In the genomic region with DNA sequence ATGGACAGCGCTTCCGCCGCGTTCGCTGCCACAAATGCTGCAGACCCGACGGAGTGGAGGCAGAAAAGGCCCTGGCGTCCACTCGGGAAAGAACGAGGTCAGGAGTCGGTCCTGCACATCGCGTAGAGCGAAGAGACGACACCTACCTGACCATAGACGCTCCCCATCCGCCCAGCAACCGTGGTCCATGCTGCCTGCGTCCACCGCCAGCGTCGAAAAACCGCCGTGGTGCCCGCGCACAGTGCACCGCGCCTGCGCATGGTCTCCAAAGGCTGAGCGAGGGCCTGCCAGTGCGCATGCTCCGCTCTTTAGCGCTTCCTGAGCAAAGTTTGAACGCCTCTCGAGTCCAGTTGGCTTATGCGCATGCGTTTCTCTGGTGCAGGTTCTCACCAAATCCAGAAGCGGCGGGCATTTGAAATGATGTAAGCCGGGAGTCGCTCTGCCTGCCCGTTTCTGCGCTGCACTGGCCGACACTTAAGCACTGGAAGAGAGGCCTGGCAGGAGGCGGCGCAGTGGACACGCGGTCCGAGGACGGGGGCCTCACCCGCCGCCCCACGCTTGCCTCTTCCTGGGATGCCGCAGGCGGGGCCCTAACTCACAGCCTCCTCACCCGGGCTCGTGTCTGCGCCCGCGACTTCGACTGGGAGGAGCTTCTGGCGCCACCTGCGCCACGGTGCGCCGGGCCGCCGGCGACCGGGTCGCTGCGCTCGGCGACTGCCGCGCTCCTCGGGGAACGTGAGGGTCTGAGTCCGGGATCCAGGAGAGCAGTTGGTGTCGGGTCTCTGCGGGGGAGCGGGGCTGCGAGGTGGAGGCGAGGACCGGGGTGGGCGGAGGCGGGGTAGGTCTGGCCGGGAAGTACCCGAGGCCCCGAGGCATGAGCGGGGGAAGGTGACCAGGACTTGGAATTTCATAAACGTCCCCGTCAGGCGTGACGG, we compare ENCODE assay signal across 9 cellular contexts. TPM values are rescaled to one million over a fixed set of nuclear protein-coding genes. Genes with fewer than 3 reads are reported as not detected.
DNase-seq lines count a peak whose midpoint lies in the region; ATAC-seq and TF ChIP-seq lines count a peak whose summit lies in the region.
"Had no signal": no experiment of that assay in that cellular context is flagged by ENCODE, and none has a peak within 500 bp of the region (broad histone marks: within the 10 kb centered on the region; RNA-seq: fewer than 3 reads in every experiment).

A gene with protein sequence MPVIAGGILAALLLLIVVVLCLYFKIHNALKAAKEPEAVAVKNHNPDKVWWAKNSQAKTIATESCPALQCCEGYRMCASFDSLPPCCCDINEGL (minus strand): TSS at position 243 of the 935 bp plus-strand sequence. CDS start 29,066 bp downstream, outside the sequence.

- H3K27me3 Mint-ChIP-seq in stimulated activated memory B cell treated with anti-CD40 and anti-IgM and Interleukin-4, amounts not matched to agents 10 μg/mL and 1 μg/mL and 100 μg/mL, for 72 hours = no peaks in the 10 kb centered on the region

- peak within 1 kb of the TSS; percentile 83 for H3K4me3 ChIP-seq in OCI-LY1 (ENCODE audit: low read depth, low read length, poor library complexity, severe bottlenecking)
- peak within 1 kb of the TSS; percentile 68 to 70 for H3K4me3 ChIP-seq in esophagus (ENCODE audit: low read depth in 1 of 2, low read length in 2 of 2)
- peak within 1 kb of the TSS; percentile 38 to 85 for H3K4me3 ChIP-seq in muscle layer of colon (ENCODE audit: low read depth in 1 of 2, low read length in 2 of 2)

- H3K4me3 Mint-ChIP-seq in stimulated activated memory B cell treated with anti-CD40 and anti-IgM and Interleukin-4, amounts not matched to agents 10 μg/mL and 1 μg/mL and 100 μg/mL, for 72 hours = peak within 1 kb of the TSS; percentile 92
- H3K4me3 Mint-ChIP-seq: neural crest cell had no signal

- H2AFZ ChIP-seq in OCI-LY1 (ENCODE audit: low read length) = no peak within 1 kb of the TSS

- DNase-seq in CMK (ENCODE audit: low read depth) = peak; percentile 84
- DNase-seq in HS-5 (ENCODE audit: low read depth) = peak; percentile 95
- peak; percentile 93 for DNase-seq in activated T-cell treated with anti-CD3 and anti-CD28 coated beads for 4 hours

- ATAC-seq in GM19467 (IDR thresholded peaks at IDR 0.05; ENCODE audit: unreplicated experiment) = peak; percentile 82
- peak; percentile 90 for ATAC-seq in stimulated activated memory B cell treated with anti-CD40 and anti-IgM and Interleukin-4, amounts not matched to agents 10 μg/mL and 1 μg/mL and 100 μg/mL, for 72 hours

- WGBS in esophagus, 2 donors = 3 to 4% methylated on average over 91 to 95 of the region's 95 CpGs

- TF ChIP-seq CTCF in OCI-LY1 (IDR thresholded peaks at IDR 0.05; ENCODE audit: low read length) = no peak

- H3K4me2 ChIP-seq in OCI-LY1 (ENCODE audit: low read length) = peak within 1 kb of the TSS; percentile 77

- H3K36me3 ChIP-seq in OCI-LY1 (ENCODE audit: insufficient read depth, low read length) (peaks cover 26% of the 10 kb centered on the region), esophagus (ENCODE audit: control insufficient read depth in 2 of 2, insufficient read depth in 2 of 2, low read length in 1 of 2) (no peaks in the 10 kb centered on the region), muscle layer of colon (ENCODE audit: insufficient read depth, low read length) (no peaks in the 10 kb centered on the region)

- H3K4me1 ChIP-seq in OCI-LY1 (ENCODE audit: insufficient read depth, low read length, severe bottlenecking) = peaks cover 19% of the 10 kb centered on the region
- H3K4me1 ChIP-seq in esophagus (ENCODE audit: control insufficient read depth in 2 of 2, insufficient read depth in 2 of 2, low read length in 1 of 2) = peaks cover 0 to 6% of the 10 kb centered on the region in 2 donors
- peaks cover 10% of the 10 kb centered on the region for H3K4me1 ChIP-seq in muscle layer of colon (ENCODE audit: insufficient read depth, low read length)

- peaks cover 48% of the 10 kb centered on the region for H3K4me1 Mint-ChIP-seq in stimulated activated memory B cell treated with anti-CD40 and anti-IgM and Interleukin-4, amounts not matched to agents 10 μg/mL and 1 μg/mL and 100 μg/mL, for 72 hours

- no peaks in the 10 kb centered on the region for H3K9me3 Mint-ChIP-seq in stimulated activated memory B cell treated with anti-CD40 and anti-IgM and Interleukin-4, amounts not matched to agents 10 μg/mL and 1 μg/mL and 100 μg/mL, for 72 hours
- H3K9me3 Mint-ChIP-seq: neural crest cell had no signal

- H3K27me3 ChIP-seq in OCI-LY1 (ENCODE audit: insufficient read depth, low read length) = no peaks in the 10 kb centered on the region
- H3K27me3 ChIP-seq in esophagus (ENCODE audit: control insufficient read depth in 1 of 2, insufficient read depth in 2 of 2, low read length in 2 of 2) = no peaks in the 10 kb centered on the region
- no peaks in the 10 kb centered on the region for H3K27me3 ChIP-seq in muscle layer of colon (ENCODE audit: control insufficient read depth in 1 of 2, insufficient read depth in 2 of 2, low read length in 2 of 2)

- H3K27ac ChIP-seq in OCI-LY1 (ENCODE audit: low read depth, low read length, poor library complexity, severe bottlenecking) (no peak within 1 kb of the TSS), esophagus (ENCODE audit: low read depth in 2 of 2, low read length in 1 of 2) (peak within 1 kb of the TSS; percentile 53 to 61), muscle layer of colon (ENCODE audit: low read depth, low read length) (no peak within 1 kb of the TSS)

- no peaks in the 10 kb centered on the region for H3F3A ChIP-seq in OCI-LY1 (ENCODE audit: insufficient read depth, low read length)

- H3K27ac Mint-ChIP-seq in stimulated activated memory B cell treated with anti-CD40 and anti-IgM and Interleukin-4, amounts not matched to agents 10 μg/mL and 1 μg/mL and 100 μg/mL, for 72 hours = peak within 1 kb of the TSS; percentile 93

- H3K9ac ChIP-seq in OCI-LY1 (ENCODE audit: low read length) (peak within 1 kb of the TSS; percentile 74), muscle layer of colon (ENCODE audit: low read length) (peak within 1 kb of the TSS; percentile 44)

- H3K9me3 ChIP-seq in OCI-LY1 (ENCODE audit: low read length) (no peaks in the 10 kb centered on the region), esophagus (ENCODE audit: control insufficient read depth in 2 of 2, insufficient read depth in 1 of 2, low read depth in 1 of 2, low read length in 1 of 2) (no peaks in the 10 kb centered on the region), muscle layer of colon (ENCODE audit: low read length) (no peaks in the 10 kb centered on the region)

- no peaks in the 10 kb centered on the region for H3K9me2 ChIP-seq in OCI-LY1 (ENCODE audit: low read depth, low read length)

- no peaks in the 10 kb centered on the region for H4K20me1 ChIP-seq in OCI-LY1 (ENCODE audit: insufficient read depth, low read length)

- peaks cover 22% of the 10 kb centered on the region for H3K36me3 Mint-ChIP-seq in stimulated activated memory B cell treated with anti-CD40 and anti-IgM and Interleukin-4, amounts not matched to agents 10 μg/mL and 1 μg/mL and 100 μg/mL, for 72 hours

- H3K79me2 ChIP-seq in OCI-LY1 (ENCODE audit: insufficient read depth, low read length) = peaks cover 34% of the 10 kb centered on the region

RNA-seq across cellular contexts. Expression of the gene that starts here (rescaled TPM):
- polyA plus RNA-seq in esophagus = 1 to 10 TPM; 1.9 to 2.6 TPM

Comparison
In these comparisons a context has a peak if more than half of its experiments do, and no peak if none do; other contexts are left out.
1. H3K27ac ChIP-seq: peak in esophagus (2 of 2); none in OCI-LY1 (single experiment) and muscle layer of colon (single experiment).
2. Peak in every context shown above with its lines, with median percentiles within 50 percentile points of each other: DNase-seq and H3K4me3 ChIP-seq.